ENCODE assay signal across 1 cellular context in genomic region chr2:106130251-106130998, GRCh38.
TF ChIP-seq lines count a peak whose summit lies in the region.

No MANE protein-coding gene starts in this region.

TF ChIP-seq in SK-N-SH, 30 proteins besides CTCF, POLR2A, EP300 and RAD21 (continued from another document):
- TF ChIP-seq POLR2AphosphoS5 (IDR thresholded peaks at IDR 0.05; ENCODE audit: low read depth, low read length) (no peak), MAX (IDR thresholded peaks at IDR 0.05; ENCODE audit: low read depth) (no peak), JUND (IDR thresholded peaks at IDR 0.05) (no peak), REST (IDR thresholded peaks at IDR 0.05; ENCODE audit: low read depth, low read length) (no peak), CHD2 (IDR thresholded peaks at IDR 0.05; ENCODE audit: low read length, partially characterized antibody) (no peak), FOXJ3 (CRISPR knock-in tag; IDR thresholded peaks at IDR 0.05) (no peak), MXI1 (IDR thresholded peaks at IDR 0.05; ENCODE audit: low read depth, low read length) (no peak), ELF1 (IDR thresholded peaks at IDR 0.05) (no peak)
TF ChIP-seq in SK-N-SH: peak in this region for 0.
